Comparison of ENCODE assay signal across 8 cellular contexts in genomic region chr17:16215273-16215964, GRCh38. TPM values are rescaled to one million over a fixed set of nuclear protein-coding genes. Genes with fewer than 3 reads are reported as not detected.
DNase-seq lines count a peak whose midpoint lies in the region; ATAC-seq and TF ChIP-seq lines count a peak whose summit lies in the region.

Gene NCOR1 (minus strand): TSS chr17:16215534. CDS start chr17:16194569, 20,965 bp downstream.

- H3K4me1 ChIP-seq in osteoblast (ENCODE audit: insufficient read depth, low read length) = peaks cover 24% of the 10 kb centered on the region
- peaks cover 15% of the 10 kb centered on the region for H3K4me1 ChIP-seq in testis

- H3K36me3 Mint-ChIP-seq in activated naive CD4-positive, alpha-beta T cell treated with anti-CD3 and anti-CD28 coated beads, Interleukin-2, amount 50 U/mL, for 72 hours = peaks cover 9 to 18% of the 10 kb centered on the region in 2 donors

- intact Hi-C loops in testis (cut with DNase I; ENCODE audit: low total_unique reads) = no loop called here

- peak within 1 kb of the TSS; percentile 94 for H3K4me3 ChIP-seq in osteoblast (ENCODE audit: insufficient read depth, low read length)
- peak within 1 kb of the TSS; percentile 96 to 99 for H3K4me3 ChIP-seq in testis

- peak within 1 kb of the TSS; percentile 93 for H3K4me2 ChIP-seq in osteoblast (ENCODE audit: insufficient read depth, low read length)

- peaks cover 22% of the 10 kb centered on the region for H4K20me1 ChIP-seq in osteoblast (ENCODE audit: insufficient read depth, low read length)

- H3K9me3 ChIP-seq in osteoblast (ENCODE audit: low read depth, low read length) = no peaks in the 10 kb centered on the region
- no peaks in the 10 kb centered on the region for H3K9me3 ChIP-seq in testis

- H3K36me3 ChIP-seq in osteoblast (ENCODE audit: insufficient read depth, low read length) (no peaks in the 10 kb centered on the region), testis (ENCODE audit: low read depth, missing control alignments) (no peaks in the 10 kb centered on the region)

- TF ChIP-seq POLR2A in GM10847 (IDR thresholded peaks at IDR 0.05; ENCODE audit: extremely low read depth, insufficient read length) (peak; percentile 93), testis (IDR thresholded peaks at IDR 0.05) (no peak)

- H3K27ac ChIP-seq in osteoblast (ENCODE audit: low read depth, low read length) (peak within 1 kb of the TSS; percentile 81), testis (peak within 1 kb of the TSS; percentile 95 to 98)

- DNase-seq in NCI-H1092 (lab: John Stamatoyannopoulos, UW) (peak; percentile 85), SKM-1 (lab: John Stamatoyannopoulos, UW; ENCODE audit: unreplicated experiment) (peak; percentile 83), glomerular visceral epithelial cell (ENCODE audit: extremely low spot score) (peak; percentile 95), osteoblast (ENCODE audit: insufficient read length, low spot score, missing footprints) (peak; percentile 97), testis (peak; percentile 94)
- peak; percentile 88 for DNase-seq in activated naive CD4-positive, alpha-beta T cell treated with anti-CD3 and anti-CD28 coated beads, Interleukin-2, amount 50 U/mL, for 72 hours (ENCODE audit: low spot score in 2 of 2)

- TF ChIP-seq CTCF in osteoblast (IDR thresholded peaks at IDR 0.05; ENCODE audit: extremely low read depth, low read depth, low read length) (peak; percentile 18), testis (IDR thresholded peaks at IDR 0.05) (peak in 1 of 3 experiments; percentile 20)

- H3K9me3 Mint-ChIP-seq in activated naive CD4-positive, alpha-beta T cell treated with anti-CD3 and anti-CD28 coated beads, Interleukin-2, amount 50 U/mL, for 72 hours = no peaks in the 10 kb centered on the region

- H2AFZ ChIP-seq in osteoblast (ENCODE audit: low read length) = peak within 1 kb of the TSS; percentile 77

- WGBS in testis, 2 donors = 0% methylated on average over 32 to 45 of the region's 82 CpGs

- peaks cover 89% of the 10 kb centered on the region for H3K79me2 ChIP-seq in osteoblast (ENCODE audit: insufficient read depth, low read length)

- H3K27ac Mint-ChIP-seq in activated naive CD4-positive, alpha-beta T cell treated with anti-CD3 and anti-CD28 coated beads, Interleukin-2, amount 50 U/mL, for 72 hours = peak within 1 kb of the TSS; percentile 97 to 98

- H3K27me3 ChIP-seq in osteoblast (ENCODE audit: insufficient read depth, low read length) = no peaks in the 10 kb centered on the region
- no peaks in the 10 kb centered on the region for H3K27me3 ChIP-seq in testis

- peak; percentile 72 for ATAC-seq in HG02610 (IDR thresholded peaks at IDR 0.05; ENCODE audit: unreplicated experiment)
- peak; percentile 87 to 89 for ATAC-seq in activated naive CD4-positive, alpha-beta T cell treated with anti-CD3 and anti-CD28 coated beads, Interleukin-2, amount 50 U/mL, for 72 hours

RNA-seq across cellular contexts. Expression of gene NCOR1, which starts in this region (rescaled TPM):
- 100 to 1,000 TPM; 143 to 153 TPM for total RNA-seq in activated naive CD4-positive, alpha-beta T cell treated with anti-CD3 and anti-CD28 coated beads, Interleukin-2, amount 50 U/mL, for 72 hours
- total RNA-seq in osteoblast (70.7 and 86.9 TPM in 2 replicates), testis (100 to 1,000 TPM; 270 to 281 TPM)
- polyA plus RNA-seq in testis (ENCODE audit: insufficient read depth, low read depth, low replicate concordance) = 88.6 TPM

Comparison
In these comparisons a context has a peak if more than half of its experiments do, and no peak if none do; other contexts are left out.
1. Peak in every context shown above with its lines: DNase-seq, ATAC-seq, H3K4me3 ChIP-seq and H3K27ac ChIP-seq.